In genomic region chr19:30381366-30381765, GRCh38 we compare ENCODE assay signal across 35 cellular contexts. TPM values are rescaled to one million over a fixed set of nuclear protein-coding genes. Genes with fewer than 3 reads are reported as not detected.
"Had no signal": no experiment of that assay in that cellular context is flagged by ENCODE, and none has a peak within 500 bp of the region (broad histone marks: within the 10 kb centered on the region; RNA-seq: fewer than 3 reads in every experiment).

No MANE protein-coding gene starts in this region.

- ATAC-seq: activated CD4-positive, CD25-positive, alpha-beta regulatory T cell treated with anti-CD3 and anti-CD28 coated beads, Interleukin-2, amount 50 U/mL, for 24 hours; activated CD8-positive, alpha-beta memory T cell treated with anti-CD3 and anti-CD28 coated beads, Interleukin-2, amount 10 ng/mL, durations not matched to agents 7 days and 5 days; activated CD8-positive, alpha-beta T cell treated with anti-CD3 and anti-CD28 coated beads for 36 hours; esophagus mucosa; T-helper 17 cell had no signal

- FAIRE-seq: astrocyte, bronchial epithelial cell, colon, frontal cortex had no signal

- DNase-seq: activated B cell treated with CpG ODN at 0.5 μM for 24 hours; activated CD4-positive, alpha-beta T cell treated with anti-CD3 and anti-CD28 coated beads for 48 hours; activated CD4-positive, alpha-beta T cell treated with anti-CD3 and anti-CD28 coated beads, Interleukin-2, amount 50 U/mL, for 1 hour; activated CD4-positive, alpha-beta T cell treated with anti-CD3 and anti-CD28 coated beads, Interleukin-2, amount 50 U/mL, for 48 hours; activated CD8-positive, alpha-beta memory T cell treated with anti-CD3 and anti-CD28 coated beads, Interleukin-2, amount 10 ng/mL, durations not matched to agents 7 days and 5 days; activated CD8-positive, alpha-beta memory T cell treated with anti-CD3 and anti-CD28 coated beads, Interleukin-2, amount 50 U/mL, for 4 hours; activated CD8-positive, alpha-beta T cell treated with anti-CD3 and anti-CD28 coated beads for 36 hours; activated gamma-delta T cell treated with Interleukin-2 at 50 U/mL for 16 hours; activated naive CD4-positive, alpha-beta T cell treated with anti-CD3 and anti-CD28 coated beads, Interleukin-2, amount 50 U/mL, for 16 hours; activated naive CD4-positive, alpha-beta T cell treated with Interleukin-2 at 50 U/mL for 16 hours; activated T-cell treated with anti-CD3 and anti-CD28 coated beads, Interleukin-2, amount 50 U/mL, for 1 hour; activated T-cell treated with anti-CD3 and anti-CD28 coated beads, Interleukin-2, amount 50 U/mL, for 48 hours; amniotic stem cell; anterior cingulate cortex; brain microvascular endothelial cell; caudate nucleus; effector memory CD4-positive, alpha-beta T cell; endodermal cell; foreskin fibroblast; T-helper 1 cell; T-helper 17 cell; T1000; WERI-Rb-1 had no signal

RNA-seq across cellular contexts. Expression of gene ZNF536, which starts 9.2 kb away (rescaled TPM):
- total RNA-seq: activated B cell treated with CpG ODN at 0.5 μM for 24 hours; activated CD8-positive, alpha-beta memory T cell treated with anti-CD3 and anti-CD28 coated beads for 36 hours; activated CD8-positive, alpha-beta memory T cell treated with anti-CD3 and anti-CD28 coated beads, Interleukin-2, amount 10 ng/mL, durations not matched to agents 7 days and 5 days; activated CD8-positive, alpha-beta T cell treated with anti-CD3 and anti-CD28 coated beads for 36 hours; activated T-helper 1 cell treated with anti-CD3 and anti-CD28 coated beads, Interleukin-12 subunit alpha, Interleukin-12 subunit beta, Interleukin-2, Interleukin-4 antibody, amounts not matched to agents 30 ng/mL and 10 ng/mL and 1 ng/mL, durations not matched to agents 14 hours and 24 hours and 36 hours; activated T-helper 2 cell treated with anti-CD3 and anti-CD28 coated beads, Interferon-gamma antibody, Interleukin-2, Interleukin-4, amounts not matched to agents 10 μg/mL and 5 μg/mL and 100 μg/mL, durations not matched to agents 14 hours and 24 hours and 36 hours; bronchial epithelial cell; chondrocyte; dermis microvascular lymphatic vessel endothelial cell; endodermal cell; epithelial cell of proximal tubule; T-helper 17 cell had no signal
